ENCODE assay signal across 11 cellular contexts in genomic region chr2:137997733-137998132, GRCh38.
"Had no signal": no experiment of that assay in that cellular context is flagged by ENCODE, and none has a peak within 500 bp of the region (broad histone marks: within the 10 kb centered on the region; RNA-seq: fewer than 3 reads in every experiment).

No MANE protein-coding gene starts in this region.

- H3K4me2 ChIP-seq: GM23338 had no signal

- H3K36me3 ChIP-seq: HAP-1 had no signal

- H3K9ac ChIP-seq: GM23248 had no signal

- ATAC-seq: GM23338, HCT116 had no signal

- H3K4me1 ChIP-seq: HAP-1 had no signal

- FAIRE-seq: H1, H54 had no signal

- H2AFZ ChIP-seq: GM23248, GM23338 had no signal

- H3K27ac ChIP-seq: GM23248 had no signal

- H3K4me3 ChIP-seq: GM23248, GM23338, HAP-1 had no signal

- DNase-seq: GM23248, GOT3, H7, H9, HCEC 1CT, HFFc6 had no signal
